ENCODE assay signal across 17 cellular contexts in genomic region chr22:23389271-23390071, GRCh38.
A peak's percentile ranks its signal among the peaks of the same experiment; 100 is the strongest.
DNase-seq lines count a peak whose midpoint lies in the region; ATAC-seq and TF ChIP-seq lines count a peak whose summit lies in the region.
"Had no signal": no experiment of that assay in that cellular context is flagged by ENCODE, and none has a peak within 500 bp of the region (broad histone marks: within the 10 kb centered on the region; RNA-seq: fewer than 3 reads in every experiment).

No MANE protein-coding gene starts in this region.

- no peak for TF ChIP-seq CTCF in WTC11 (IDR thresholded peaks at IDR 0.05)
- TF ChIP-seq CTCF in mesothelial cell of epicardium (IDR thresholded peaks at IDR 0.05; ENCODE audit: unreplicated experiment) = no peak

- ATAC-seq in WTC11 = no peak
- ATAC-seq in HG03045 (IDR thresholded peaks at IDR 0.05; ENCODE audit: unreplicated experiment) = no peak

- CTCF ChIA-PET in activated naive CD4-positive, alpha-beta T cell treated with anti-CD3 and anti-CD28 coated beads, Interleukin-2, amount 10 ng/mL, durations not matched to agents 7 days and 5 days (lab: Charles Lee) = interaction anchor here (1.3 kb wide), 1 partner anchor 11 kb away, joined by 3 read pairs; no protein-coding TSS in a partner anchor
- CTCF ChIA-PET in WTC11 (lab: Charles Lee) = interaction anchor here (0.9 to 2.8 kb wide), 5 partner anchors 12 to 431 kb away, joined by 3 to 18 read pairs (median 3); no protein-coding TSS in a partner anchor

- H3K36me3 Mint-ChIP-seq in activated naive CD4-positive, alpha-beta T cell treated with anti-CD3 and anti-CD28 coated beads, Interleukin-2, amount 10 ng/mL, durations not matched to agents 7 days and 5 days = no peaks in the 10 kb centered on the region
- H3K36me3 Mint-ChIP-seq in WTC11 = no peaks in the 10 kb centered on the region
- peaks cover 12% of the 10 kb centered on the region for H3K36me3 Mint-ChIP-seq in mesothelial cell of epicardium

- H3K27me3 Mint-ChIP-seq in activated naive CD4-positive, alpha-beta T cell treated with anti-CD3 and anti-CD28 coated beads, Interleukin-2, amount 10 ng/mL, durations not matched to agents 7 days and 5 days = no peaks in the 10 kb centered on the region
- H3K27me3 Mint-ChIP-seq in WTC11 (ENCODE audit: low read depth) (no peaks in the 10 kb centered on the region), mesothelial cell of epicardium (ENCODE audit: low read depth) (no peaks in the 10 kb centered on the region)

- no peak overlapping the region for H3K4me3 Mint-ChIP-seq in activated naive CD4-positive, alpha-beta T cell treated with anti-CD3 and anti-CD28 coated beads, Interleukin-2, amount 10 ng/mL, durations not matched to agents 7 days and 5 days
- no peak overlapping the region for H3K4me3 Mint-ChIP-seq in WTC11
- H3K4me3 Mint-ChIP-seq in mesothelial cell of epicardium = no peak overlapping the region
- H3K4me3 Mint-ChIP-seq: H9 had no signal

- no peaks in the 10 kb centered on the region for H3K9me3 Mint-ChIP-seq in activated naive CD4-positive, alpha-beta T cell treated with anti-CD3 and anti-CD28 coated beads, Interleukin-2, amount 10 ng/mL, durations not matched to agents 7 days and 5 days
- H3K9me3 Mint-ChIP-seq in WTC11 (no peaks in the 10 kb centered on the region), mesothelial cell of epicardium (no peaks in the 10 kb centered on the region)
- H3K9me3 Mint-ChIP-seq: H9 had no signal

- no peak overlapping the region for H3K27ac Mint-ChIP-seq in activated naive CD4-positive, alpha-beta T cell treated with anti-CD3 and anti-CD28 coated beads, Interleukin-2, amount 10 ng/mL, durations not matched to agents 7 days and 5 days
- no peak overlapping the region for H3K27ac Mint-ChIP-seq in WTC11
- peak overlapping the region; percentile 73 for H3K27ac Mint-ChIP-seq in mesothelial cell of epicardium
- H3K27ac Mint-ChIP-seq: H9 had no signal

- DNase-seq in activated naive CD4-positive, alpha-beta T cell treated with Interleukin-2 at 50 U/mL for 16 hours = peak; percentile 0
- DNase-seq in activated naive CD4-positive, alpha-beta T cell treated with anti-CD3 and anti-CD28 coated beads, Interleukin-2, amount 10 ng/mL, durations not matched to agents 7 days and 5 days = no peak
- DNase-seq in WTC11 (ENCODE audit: low spot score) (peak; percentile 23), mesothelial cell of epicardium (ENCODE audit: low spot score in 2 of 2, unreplicated experiment in 2 of 2) (no peak), CD1c-positive myeloid dendritic cell (ENCODE audit: extremely low spot score) (no peak), NCI-H2171 (lab: John Stamatoyannopoulos, UW) (no peak)
- DNase-seq in central memory CD4-positive, alpha-beta T cell = no peak
- DNase-seq: COR-L47, DMS153, EL, H9, NCI-H1436 treated with DMSO at 0.1 percent for 48 hours, NCI-H2081, NCI-H345, NCI-H69, SIG-M5 had no signal

- no peaks in the 10 kb centered on the region for H3K4me1 Mint-ChIP-seq in activated naive CD4-positive, alpha-beta T cell treated with anti-CD3 and anti-CD28 coated beads, Interleukin-2, amount 10 ng/mL, durations not matched to agents 7 days and 5 days
- H3K4me1 Mint-ChIP-seq in WTC11 (no peaks in the 10 kb centered on the region; the same call in 1 of the 2 replicates), mesothelial cell of epicardium (peaks cover 30% of the 10 kb centered on the region)

- POLR2A ChIA-PET in WTC11 (lab: Charles Lee) = no interaction called here

TF ChIP-seq in WTC11, 78 proteins besides CTCF, POLR2A, EP300 and RAD21 (continues in another document):
- TF ChIP-seq ARID4B (CRISPR knock-in tag; IDR thresholded peaks at IDR 0.05; ENCODE audit: borderline replicate concordance) = no peak
- TF ChIP-seq ZNF512 (CRISPR knock-in tag; IDR thresholded peaks at IDR 0.05; ENCODE audit: borderline replicate concordance) = no peak
- TF ChIP-seq EMX1 (CRISPR knock-in tag; IDR thresholded peaks at IDR 0.05) = no peak
- no peak for TF ChIP-seq SMAD3 (CRISPR knock-in tag; IDR thresholded peaks at IDR 0.05; ENCODE audit: borderline replicate concordance)
- no peak for TF ChIP-seq ZNF317 (CRISPR knock-in tag; IDR thresholded peaks at IDR 0.05; ENCODE audit: borderline replicate concordance, low read depth)
- TF ChIP-seq HMGA2 (CRISPR knock-in tag; IDR thresholded peaks at IDR 0.05) = no peak
- TF ChIP-seq ZNF396 (CRISPR knock-in tag; IDR thresholded peaks at IDR 0.05; ENCODE audit: borderline replicate concordance) = no peak
- TF ChIP-seq ATF3 (CRISPR knock-in tag; conservative IDR thresholded peaks at IDR 0.05) = no peak
- TF ChIP-seq OVOL2 (CRISPR knock-in tag; IDR thresholded peaks at IDR 0.05; ENCODE audit: borderline replicate concordance) = no peak
- TF ChIP-seq JUN (CRISPR knock-in tag; IDR thresholded peaks at IDR 0.05) = no peak
- no peak for TF ChIP-seq AFF4 (CRISPR knock-in tag; IDR thresholded peaks at IDR 0.05; ENCODE audit: borderline replicate concordance)

Comparison
In these comparisons a context has a peak if more than half of its experiments do, and no peak if none do; other contexts are left out.
1. DNase-seq: peak in activated naive CD4-positive, alpha-beta T cell treated with Interleukin-2 at 50 U/mL for 16 hours (single experiment) and WTC11 (single experiment); none in activated naive CD4-positive, alpha-beta T cell treated with anti-CD3 and anti-CD28 coated beads, Interleukin-2, amount 10 ng/mL, durations not matched to agents 7 days and 5 days (single experiment), mesothelial cell of epicardium (0 of 2), central memory CD4-positive, alpha-beta T cell (single experiment), CD1c-positive myeloid dendritic cell (single experiment) and NCI-H2171 (single experiment).